Comparison of ENCODE assay signal across 8 cellular contexts in genomic region chr9:104682642-104683041, GRCh38. TPM values are rescaled to one million over a fixed set of nuclear protein-coding genes. Genes with fewer than 3 reads are reported as not detected.
DNase-seq lines count a peak whose midpoint lies in the region; ATAC-seq and TF ChIP-seq lines count a peak whose summit lies in the region.

No MANE protein-coding gene starts in this region.

- H3K9me3 Mint-ChIP-seq in activated B cell treated with CpG ODN at 0.5 μM for 24 hours, result no peaks in the 10 kb centered on the region

- no peaks in the 10 kb centered on the region for H3K36me3 Mint-ChIP-seq in activated B cell treated with CpG ODN at 0.5 μM for 24 hours (ENCODE audit: low read depth)

- POLR2A ChIA-PET in activated B cell treated with CpG ODN at 0.5 μM for 24 hours (lab: Charles Lee), result no interaction called here

- no peaks in the 10 kb centered on the region for H3K4me1 ChIP-seq in upper lobe of right lung

- H3K36me3 ChIP-seq in upper lobe of right lung, result no peaks in the 10 kb centered on the region

- CTCF ChIA-PET in activated B cell treated with CpG ODN at 0.5 μM for 24 hours (lab: Charles Lee), result no interaction called here

- intact Hi-C loops in activated B cell treated with CpG ODN at 0.5 μM for 24 hours (cut with micrococcal nuclease), result loop anchor here (2.0 kb wide), 1 partner anchor 1286 kb away; no protein-coding TSS in a partner anchor
- intact Hi-C loops in upper lobe of right lung (cut with DNase I), result no loop called here

- no peaks in the 10 kb centered on the region for H3K27me3 ChIP-seq in upper lobe of right lung

- ATAC-seq in GM19372 (IDR thresholded peaks at IDR 0.05; ENCODE audit: low read depth, unreplicated experiment), result peak; percentile 66
- ATAC-seq in HG03280 (IDR thresholded peaks at IDR 0.05; ENCODE audit: unreplicated experiment), result peak; percentile 69
- ATAC-seq in activated B cell treated with CpG ODN at 0.5 μM for 24 hours (ENCODE audit: low read depth), result peak; percentile 25
- ATAC-seq in upper lobe of right lung, result peak; percentile 57

- H3K4me3 ChIP-seq in upper lobe of right lung, result no peak overlapping the region

- H3K27ac Mint-ChIP-seq in activated B cell treated with CpG ODN at 0.5 μM for 24 hours, result no peak overlapping the region

- no peaks in the 10 kb centered on the region for H3K9me3 ChIP-seq in upper lobe of right lung

- H3K27me3 Mint-ChIP-seq in activated B cell treated with CpG ODN at 0.5 μM for 24 hours, result peaks cover 3% of the 10 kb centered on the region

- no peak for TF ChIP-seq CTCF in activated B cell treated with CpG ODN at 0.5 μM for 24 hours (IDR thresholded peaks at IDR 0.05)
- peak; percentile 37 for TF ChIP-seq CTCF in upper lobe of right lung (IDR thresholded peaks at IDR 0.05)

- peaks cover 6% of the 10 kb centered on the region for H3K4me1 Mint-ChIP-seq in activated B cell treated with CpG ODN at 0.5 μM for 24 hours

- no peak overlapping the region for H3K27ac ChIP-seq in upper lobe of right lung

- DNase-seq in DMS53 treated with DMSO at 0.1 percent for 48 hours (lab: John Stamatoyannopoulos, UW; ENCODE audit: unreplicated experiment), result peak; percentile 45
- peak; percentile 38 for DNase-seq in NCI-H2196 (lab: John Stamatoyannopoulos, UW; ENCODE audit: unreplicated experiment)
- DNase-seq in activated B cell treated with CpG ODN at 0.5 μM for 24 hours, result no peak
- peak; percentile 33 for DNase-seq in iPS-NIHi11 (ENCODE audit: low spot score)
- DNase-seq in upper lobe of right lung, result no peak
- DNase-seq in activated CD4-positive, alpha-beta T cell treated with anti-CD3 and anti-CD28 coated beads for 48 hours, result no peak

- no peak overlapping the region for H3K4me3 Mint-ChIP-seq in activated B cell treated with CpG ODN at 0.5 μM for 24 hours

RNA-seq across cellular contexts. Expression of gene OR13D1, which starts 11.7 kb away (rescaled TPM):
- total RNA-seq in activated B cell treated with CpG ODN at 0.5 μM for 24 hours, result not detected in 2 replicates
- total RNA-seq in upper lobe of right lung, result not detected

Comparison
In these comparisons a context has a peak if more than half of its experiments do, and no peak if none do; other contexts are left out.
1. DNase-seq: peak in DMS53 treated with DMSO at 0.1 percent for 48 hours (single experiment), NCI-H2196 (single experiment) and iPS-NIHi11 (single experiment); none in activated B cell treated with CpG ODN at 0.5 μM for 24 hours (single experiment), upper lobe of right lung (single experiment) and activated CD4-positive, alpha-beta T cell treated with anti-CD3 and anti-CD28 coated beads for 48 hours (single experiment).
2. Peak in every context shown above with its lines, with median percentiles within 50 percentile points of each other: ATAC-seq.